Comparison of ENCODE assay signal across 17 cellular contexts in genomic region chr7:36644625-36645422, GRCh38.
A peak's percentile ranks its signal among the peaks of the same experiment; 100 is the strongest.
DNase-seq lines count a peak whose midpoint lies in the region; ATAC-seq, FAIRE-seq and TF ChIP-seq lines count a peak whose summit lies in the region.
"Had no signal": no experiment of that assay in that cellular context is flagged by ENCODE, and none has a peak within 500 bp of the region (broad histone marks: within the 10 kb centered on the region; RNA-seq: fewer than 3 reads in every experiment).

No MANE protein-coding gene starts in this region.

- no peak overlapping the region; a peak in 1 of 7 replicates for H3K9ac ChIP-seq in H1 (replicated peaks in 1 of 4; ENCODE audit: extremely low read depth in 1 of 4, low read depth in 3 of 4, low read length in 3 of 4)

- peak overlapping the region; percentile 38; the same call in 1 of the 2 replicates for H3K18ac ChIP-seq in H1 (ENCODE audit: extremely low read depth, low read length)

- no peaks in the 10 kb centered on the region for H3K79me2 ChIP-seq in H1 (ENCODE audit: control insufficient read depth in 1 of 2, insufficient read depth in 2 of 2, low read length in 2 of 2)

- H3K14ac ChIP-seq in H1 (ENCODE audit: insufficient read length) = no peak overlapping the region

- TF ChIP-seq CTCF in H1 (IDR thresholded peaks at IDR 0.05; ENCODE audit: control extremely low read depth in 1 of 3, insufficient read depth in 1 of 3, low read depth in 1 of 3, low read length in 3 of 3) (no peak), nephron progenitor cell (IDR thresholded peaks at IDR 0.05) (no peak)

- peak overlapping the region in 5 of 7 donors; percentile 26 to 89 (median 67) for H3K27ac Mint-ChIP-seq in CD4-positive, alpha-beta memory T cell
- peak overlapping the region; percentile 97 for H3K27ac Mint-ChIP-seq in nephron progenitor cell

- no peak for DNase-seq in CD4-positive, alpha-beta memory T cell
- peak; percentile 46 for DNase-seq in MG63
- DNase-seq in H1 (ENCODE audit: low read depth in 1 of 2, low spot score in 2 of 2) = no peak
- DNase-seq in nephron progenitor cell = no peak
- no peak for DNase-seq in midbrain (lab: John Stamatoyannopoulos, UW)
- DNase-seq: activated effector memory CD4-positive, alpha-beta T cell treated with anti-CD3 and anti-CD28 coated beads, Interleukin-2, amount 50 U/mL, for 16 hours; anterior cingulate cortex; KBM-7; lower lobe of right lung; NCI-H1092 treated with DMSO at 0.1 percent for 48 hours; right lobe of liver; RPMI8226 had no signal

- peaks cover 19 to 47% (median 30%) of the 10 kb centered on the region in 4 donors for H3K4me1 Mint-ChIP-seq in CD4-positive, alpha-beta memory T cell
- H3K4me1 Mint-ChIP-seq in nephron progenitor cell = peaks cover 40% of the 10 kb centered on the region

- H3K4me2 ChIP-seq in H1 (ENCODE audit: insufficient read depth in 1 of 2, low read depth in 2 of 2, low read length in 2 of 2) = no peak overlapping the region

- POLR2A ChIA-PET in CD4-positive, alpha-beta memory T cell (lab: Charles Lee; ENCODE audit: partially characterized antibody) = no interaction called here
- POLR2A ChIA-PET in H1 (lab: Charles Lee; ENCODE audit: partially characterized antibody) = no interaction called here

- no peak overlapping the region for H3K4ac ChIP-seq in H1 (replicated peaks; ENCODE audit: insufficient read length, low read depth, low read length)

- FAIRE-seq in H1 (lab: Jason Lieb, UNC) = no peak

- no peak for TF ChIP-seq EP300 in H1 (IDR thresholded peaks at IDR 0.05; ENCODE audit: borderline replicate concordance in 1 of 2, low read depth in 2 of 2, low read length in 2 of 2)

- H3K4me3 Mint-ChIP-seq in CD4-positive, alpha-beta memory T cell = no peak overlapping the region
- H3K4me3 Mint-ChIP-seq in nephron progenitor cell = peak overlapping the region; percentile 68

- ATAC-seq in GM18505 (IDR thresholded peaks at IDR 0.05; ENCODE audit: unreplicated experiment) = no peak
- no peak for ATAC-seq in GM19035 (IDR thresholded peaks at IDR 0.05; ENCODE audit: unreplicated experiment)
- ATAC-seq in GM18517 (IDR thresholded peaks at IDR 0.05; ENCODE audit: unreplicated experiment) = no peak
- ATAC-seq: activated CD4-positive, CD25-positive, alpha-beta regulatory T cell treated with anti-CD3 and anti-CD28 coated beads, Interleukin-2, amount 50 U/mL, for 24 hours; lower lobe of right lung; right lobe of liver had no signal

- no peak overlapping the region for H2AK5ac ChIP-seq in H1 (ENCODE audit: low read depth, low read length)

- 88% methylated on average over 4 of the region's 4 CpGs; no CpG with 5 or more reads in 1 of the 2 experiments for WGBS in H1 (ENCODE audit: extremely low coverage in 1 of 2, insufficient coverage in 1 of 2, insufficient read length in 1 of 2, insufficient replicate concordance in 2 of 2, low coverage in 1 of 2, low lambda C conversion rate in 2 of 2, missing lambda C conversion rate in 1 of 2), 2 experiments

- peaks cover 0 to 3% of the 10 kb centered on the region in 2 donors for H3K36me3 Mint-ChIP-seq in CD4-positive, alpha-beta memory T cell
- H3K36me3 Mint-ChIP-seq in nephron progenitor cell (ENCODE audit: low read depth) = no peaks in the 10 kb centered on the region

- H3K23ac ChIP-seq in H1 (ENCODE audit: insufficient read length) = no peak overlapping the region

- no peaks in the 10 kb centered on the region for H3K9me3 ChIP-seq in CD4-positive, alpha-beta memory T cell (ENCODE audit: control insufficient read depth in 1 of 2, low read length in 2 of 2)
- no peaks in the 10 kb centered on the region for H3K9me3 ChIP-seq in MG63
- no peaks in the 10 kb centered on the region for H3K9me3 ChIP-seq in H1 (ENCODE audit: insufficient read depth in 2 of 2, low read depth in 1 of 2, low read length in 1 of 2)
- H3K9me3 ChIP-seq: lower lobe of right lung, right lobe of liver had no signal

- H2BK5ac ChIP-seq in H1 (ENCODE audit: low read depth, low read length) = no peak overlapping the region

- peaks cover 13% of the 10 kb centered on the region for H3K4me1 ChIP-seq in CD4-positive, alpha-beta memory T cell (ENCODE audit: insufficient read depth, low read length)
- H3K4me1 ChIP-seq in H1 (replicated peaks in 1 of 4; ENCODE audit: control insufficient read depth in 3 of 4, insufficient read depth in 4 of 4, low read length in 3 of 4) = peaks cover 3 to 7% (median 4%) of the 10 kb centered on the region in 4 experiments; a peak in 4 of 7 replicates
- H3K4me1 ChIP-seq: lower lobe of right lung, right lobe of liver had no signal

- H3K4me3 ChIP-seq in CD4-positive, alpha-beta memory T cell (ENCODE audit: low read length in 2 of 2) = no peak overlapping the region
- H3K4me3 ChIP-seq in MG63 (no peak overlapping the region), H1 (ENCODE audit: extremely low read depth in 1 of 4, insufficient read depth in 2 of 4, low read depth in 3 of 4, low read length in 4 of 4) (no peak overlapping the region)
- H3K4me3 ChIP-seq: coronary artery, lower lobe of right lung, right lobe of liver had no signal

- no peak overlapping the region for H4K5ac ChIP-seq in H1 (ENCODE audit: insufficient read length, low read depth, low read length)

- no peaks in the 10 kb centered on the region for H3K23me2 ChIP-seq in H1 (ENCODE audit: low read depth, low read length)

- no peak overlapping the region for H2BK15ac ChIP-seq in H1 (ENCODE audit: low read length)

- H3K56ac ChIP-seq in H1 (replicated peaks; ENCODE audit: insufficient read length, low read depth, low read length) = no peak overlapping the region

- H4K8ac ChIP-seq in H1 (ENCODE audit: extremely low read depth, insufficient read depth, low read length) = no peak overlapping the region

- H3K27ac ChIP-seq in CD4-positive, alpha-beta memory T cell (ENCODE audit: low read depth, low read length) = no peak overlapping the region
- no peak overlapping the region for H3K27ac ChIP-seq in H1 (ENCODE audit: low read depth, low read length)
- H3K27ac ChIP-seq: coronary artery, lower lobe of right lung, right lobe of liver had no signal

- H2BK20ac ChIP-seq in H1 (ENCODE audit: low read length) = no peak overlapping the region

- no peaks in the 10 kb centered on the region for H3K79me1 ChIP-seq in H1 (ENCODE audit: low read depth, low read length)

- no peaks in the 10 kb centered on the region for H3K27me3 Mint-ChIP-seq in CD4-positive, alpha-beta memory T cell
- peaks cover 9% of the 10 kb centered on the region for H3K27me3 Mint-ChIP-seq in nephron progenitor cell (ENCODE audit: low read depth, poor library complexity)

- intact Hi-C loops in CD4-positive, alpha-beta memory T cell (cut with micrococcal nuclease) = no loop called here

- H3K36me3 ChIP-seq in CD4-positive, alpha-beta memory T cell (ENCODE audit: insufficient read depth, low read length) = no peaks in the 10 kb centered on the region
- H3K36me3 ChIP-seq in MG63 = no peaks in the 10 kb centered on the region
- no peaks in the 10 kb centered on the region for H3K36me3 ChIP-seq in H1 (ENCODE audit: control insufficient read depth in 2 of 4, insufficient read depth in 4 of 4, low read length in 3 of 4)
- H3K36me3 ChIP-seq: lower lobe of right lung, right lobe of liver had no signal

- H4K91ac ChIP-seq in H1 (replicated peaks; ENCODE audit: insufficient read length, low read length) = no peak overlapping the region

- H3K9me3 Mint-ChIP-seq in CD4-positive, alpha-beta memory T cell = peaks cover 0 to 2% (median 0%) of the 10 kb centered on the region in 8 donors
- no peaks in the 10 kb centered on the region for H3K9me3 Mint-ChIP-seq in nephron progenitor cell

- CTCF ChIA-PET in CD4-positive, alpha-beta memory T cell (lab: Charles Lee; ENCODE audit: partially characterized antibody) = interaction anchor here (1.3 kb wide), 1 partner anchor 25 kb away, joined by 3 read pairs; no protein-coding TSS in a partner anchor
- CTCF ChIA-PET in H1 (lab: Charles Lee; ENCODE audit: partially characterized antibody) = interaction anchor here (1.3 kb wide), 1 partner anchor 157 kb away, joined by 3 read pairs; no protein-coding TSS in a partner anchor

- no peak for TF ChIP-seq RAD21 in H1 (IDR thresholded peaks at IDR 0.05 in 1 of 2, conservative IDR thresholded peaks at IDR 0.05 in 1 of 2; ENCODE audit: low read depth in 2 of 2, low read length in 2 of 2)

- H2BK120ac ChIP-seq in H1 (replicated peaks; ENCODE audit: low read depth, low read length) = no peak overlapping the region

- no peak for TF ChIP-seq POLR2A in H1 (IDR thresholded peaks at IDR 0.05; ENCODE audit: control extremely low read depth in 1 of 2, low read depth in 2 of 2, low read length in 2 of 2)
- TF ChIP-seq POLR2A in GM18505 (IDR thresholded peaks at IDR 0.05; ENCODE audit: borderline replicate concordance, extremely low read depth, insufficient read depth, insufficient read length) = no peak

- no peaks in the 10 kb centered on the region for H3K27me3 ChIP-seq in CD4-positive, alpha-beta memory T cell (ENCODE audit: insufficient read depth, low read length)
- H3K27me3 ChIP-seq in MG63 (no peaks in the 10 kb centered on the region), H1 (replicated peaks in 1 of 4; ENCODE audit: control insufficient read depth in 3 of 4, extremely low read depth in 1 of 4, insufficient read depth in 3 of 4, low read length in 3 of 4) (no peaks in the 10 kb centered on the region)
- H3K27me3 ChIP-seq: right lobe of liver had no signal

- H4K20me1 ChIP-seq in H1 (replicated peaks in 1 of 2; ENCODE audit: control insufficient read depth in 1 of 2, insufficient read depth in 2 of 2, low read length in 2 of 2) = no peaks in the 10 kb centered on the region

- H2AFZ ChIP-seq in H1 (ENCODE audit: low read length) = peak overlapping the region; percentile 66; the same call in 1 of the 2 replicates

- no peak overlapping the region for H2BK12ac ChIP-seq in H1 (ENCODE audit: low read depth, low read length)

TF ChIP-seq in H1, 55 proteins besides CTCF, POLR2A, EP300 and RAD21:
- TF ChIP-seq CEBPB (IDR thresholded peaks at IDR 0.05; ENCODE audit: low read depth, low read length) = no peak
- TF ChIP-seq EZH2 (IDR thresholded peaks at IDR 0.05; ENCODE audit: low read depth, low read length, severe bottlenecking) = no peak
- TF ChIP-seq JUND (IDR thresholded peaks at IDR 0.05; ENCODE audit: low read length) = no peak
- TF ChIP-seq CTBP2 (IDR thresholded peaks at IDR 0.05; ENCODE audit: borderline replicate concordance, insufficient read depth, insufficient read length, low read length) = no peak
- no peak for TF ChIP-seq YY1 (IDR thresholded peaks at IDR 0.05; ENCODE audit: low read depth, low read length)
